ENCODE assay signal across 17 cellular contexts in genomic region chrX:139246295-139246694, GRCh38.
"Had no signal": no experiment of that assay in that cellular context is flagged by ENCODE, and none has a peak within 500 bp of the region (broad histone marks: within the 10 kb centered on the region; RNA-seq: fewer than 3 reads in every experiment).

No MANE protein-coding gene starts in this region.

- H3K4me1 ChIP-seq: parathyroid adenoma, tibial artery had no signal

- H3K36me3 ChIP-seq: tibial artery had no signal

- H3K9me3 ChIP-seq: tibial artery had no signal

- DNase-seq: activated B cell treated with CpG ODN at 0.5 μM for 24 hours; activated CD4-positive, alpha-beta T cell treated with anti-CD3 and anti-CD28 coated beads for 36 hours; activated CD4-positive, alpha-beta T cell treated with anti-CD3 and anti-CD28 coated beads, Interleukin-2, amount 50 U/mL, for 48 hours; activated naive CD4-positive, alpha-beta T cell treated with anti-CD3 and anti-CD28 coated beads, Interleukin-2, amount 10 ng/mL, durations not matched to agents 7 days and 5 days; activated T-cell treated with anti-CD3 and anti-CD28 coated beads, Interleukin-2, amount 50 U/mL, for 48 hours; central memory CD4-positive, alpha-beta T cell; dermis blood vessel endothelial cell; effector CD8-positive, alpha-beta T cell; foreskin melanocyte; glutamatergic neuron; mesenchymal stem cell; right cardiac atrium; stimulated activated CD4-positive, alpha-beta T cell treated with anti-CD3 and anti-CD28 coated beads, Interleukin-12 subunit alpha, Interleukin-12 subunit beta, amount 100 ng/mL, for 4 hours; T1000; tibial artery had no signal

- H3K27ac ChIP-seq: hepatocyte, parathyroid adenoma, tibial artery had no signal

- H3K27me3 ChIP-seq: hepatocyte, tibial artery had no signal

- ATAC-seq: activated CD4-positive, alpha-beta T cell treated with anti-CD3 and anti-CD28 coated beads for 36 hours; right cardiac atrium had no signal

- H3K4me3 ChIP-seq: hepatocyte, tibial artery had no signal
